In the genomic region with DNA sequence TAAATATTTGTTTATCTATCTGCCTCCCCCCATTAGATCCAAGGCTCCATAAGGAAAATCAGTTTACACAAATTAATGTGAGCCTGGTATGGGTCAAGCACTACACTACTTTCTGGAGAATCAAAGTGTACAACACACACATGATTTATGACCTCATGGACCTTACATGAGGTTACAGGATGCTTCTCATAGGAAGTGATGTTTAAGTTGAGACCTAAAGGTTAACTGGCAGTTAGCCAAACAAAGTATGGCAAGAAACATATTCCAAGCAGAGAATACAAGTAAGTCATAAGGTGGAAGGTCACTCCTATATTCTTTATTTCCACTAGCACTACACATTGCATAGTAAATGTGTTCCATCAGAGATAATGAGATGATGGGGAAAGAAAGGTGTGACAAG, we compare ENCODE assay signal across 15 cellular contexts. TPM values are rescaled to one million over a fixed set of nuclear protein-coding genes. Genes with fewer than 3 reads are reported as not detected.
A peak's percentile ranks its signal among the peaks of the same experiment; 100 is the strongest.
DNase-seq lines count a peak whose midpoint lies in the region; ATAC-seq lines count a peak whose summit lies in the region.
"Had no signal": no experiment of that assay in that cellular context is flagged by ENCODE, and none has a peak within 500 bp of the region (broad histone marks: within the 10 kb centered on the region; RNA-seq: fewer than 3 reads in every experiment).

No MANE protein-coding gene starts in this region.

- CTCF ChIA-PET in activated CD4-positive, alpha-beta memory T cell treated with anti-CD3 and anti-CD28 coated beads for 36 hours (lab: Charles Lee), result no interaction called here
- CTCF ChIA-PET in activated CD4-positive, alpha-beta memory T cell treated with anti-CD3 and anti-CD28 coated beads, Interleukin-2, amount 10 ng/mL, durations not matched to agents 7 days and 5 days (lab: Charles Lee), result no interaction called here

- POLR2A ChIA-PET in activated CD4-positive, alpha-beta memory T cell treated with anti-CD3 and anti-CD28 coated beads for 36 hours (lab: Charles Lee), result no interaction called here
- POLR2A ChIA-PET in activated CD4-positive, alpha-beta memory T cell treated with anti-CD3 and anti-CD28 coated beads, Interleukin-2, amount 10 ng/mL, durations not matched to agents 7 days and 5 days (lab: Charles Lee), result no interaction called here
- POLR2A ChIA-PET in naive thymus-derived CD8-positive, alpha-beta T cell (lab: Charles Lee), result no interaction called here

- H3K9me3 Mint-ChIP-seq in activated CD4-positive, alpha-beta memory T cell treated with anti-CD3 and anti-CD28 coated beads for 36 hours, result peaks cover 12% of the 10 kb centered on the region
- H3K9me3 Mint-ChIP-seq in activated CD4-positive, alpha-beta memory T cell treated with anti-CD3 and anti-CD28 coated beads, Interleukin-2, amount 10 ng/mL, durations not matched to agents 7 days and 5 days, result peaks cover 33% of the 10 kb centered on the region
- peaks cover 5% of the 10 kb centered on the region for H3K9me3 Mint-ChIP-seq in natural killer cell treated with Interleukin-12 subunit alpha and Interleukin-12 subunit beta and Interleukin-15 and Interleukin-18, amount 100 ng/mL, for 72 hours
- peaks cover 0 to 22% (median 5%) of the 10 kb centered on the region in 9 donors for H3K9me3 Mint-ChIP-seq in naive thymus-derived CD8-positive, alpha-beta T cell

- H3K36me3 Mint-ChIP-seq in activated CD4-positive, alpha-beta memory T cell treated with anti-CD3 and anti-CD28 coated beads for 36 hours, result peaks cover 23% of the 10 kb centered on the region
- H3K36me3 Mint-ChIP-seq in activated CD4-positive, alpha-beta memory T cell treated with anti-CD3 and anti-CD28 coated beads, Interleukin-2, amount 10 ng/mL, durations not matched to agents 7 days and 5 days (ENCODE audit: low read depth), result peaks cover 68% of the 10 kb centered on the region
- peaks cover 12% of the 10 kb centered on the region for H3K36me3 Mint-ChIP-seq in natural killer cell treated with Interleukin-12 subunit alpha and Interleukin-12 subunit beta and Interleukin-15 and Interleukin-18, amount 100 ng/mL, for 72 hours
- peaks cover 27 to 41% (median 41%) of the 10 kb centered on the region in 3 donors for H3K36me3 Mint-ChIP-seq in naive thymus-derived CD8-positive, alpha-beta T cell

- H3K4me1 Mint-ChIP-seq in activated CD4-positive, alpha-beta memory T cell treated with anti-CD3 and anti-CD28 coated beads for 36 hours (ENCODE audit: low read depth), result peaks cover 40% of the 10 kb centered on the region
- peaks cover 29% of the 10 kb centered on the region for H3K4me1 Mint-ChIP-seq in activated CD4-positive, alpha-beta memory T cell treated with anti-CD3 and anti-CD28 coated beads, Interleukin-2, amount 10 ng/mL, durations not matched to agents 7 days and 5 days
- H3K4me1 Mint-ChIP-seq in natural killer cell treated with Interleukin-12 subunit alpha and Interleukin-12 subunit beta and Interleukin-15 and Interleukin-18, amount 100 ng/mL, for 72 hours (ENCODE audit: low read depth in 2 of 2), result peaks cover 45 to 51% of the 10 kb centered on the region in 2 donors
- H3K4me1 Mint-ChIP-seq in naive thymus-derived CD8-positive, alpha-beta T cell, result peaks cover 33 to 74% (median 57%) of the 10 kb centered on the region in 4 donors

- no peak overlapping the region for H3K4me3 Mint-ChIP-seq in activated CD4-positive, alpha-beta memory T cell treated with anti-CD3 and anti-CD28 coated beads for 36 hours
- H3K4me3 Mint-ChIP-seq in activated CD4-positive, alpha-beta memory T cell treated with anti-CD3 and anti-CD28 coated beads, Interleukin-2, amount 10 ng/mL, durations not matched to agents 7 days and 5 days, result no peak overlapping the region
- H3K4me3 Mint-ChIP-seq in natural killer cell treated with Interleukin-12 subunit alpha and Interleukin-12 subunit beta and Interleukin-15 and Interleukin-18, amount 100 ng/mL, for 72 hours, result peak overlapping the region; percentile 53
- H3K4me3 Mint-ChIP-seq in naive thymus-derived CD8-positive, alpha-beta T cell, result peak overlapping the region in 4 of 10 donors; percentile 1 to 47 (median 12)

- H3K27me3 Mint-ChIP-seq in activated CD4-positive, alpha-beta memory T cell treated with anti-CD3 and anti-CD28 coated beads for 36 hours, result no peaks in the 10 kb centered on the region
- H3K27me3 Mint-ChIP-seq in activated CD4-positive, alpha-beta memory T cell treated with anti-CD3 and anti-CD28 coated beads, Interleukin-2, amount 10 ng/mL, durations not matched to agents 7 days and 5 days, result no peaks in the 10 kb centered on the region
- no peaks in the 10 kb centered on the region for H3K27me3 Mint-ChIP-seq in natural killer cell treated with Interleukin-12 subunit alpha and Interleukin-12 subunit beta and Interleukin-15 and Interleukin-18, amount 100 ng/mL, for 72 hours
- H3K27me3 Mint-ChIP-seq in naive thymus-derived CD8-positive, alpha-beta T cell, result no peaks in the 10 kb centered on the region

- ATAC-seq in natural killer cell treated with Interleukin-12 subunit alpha and Interleukin-12 subunit beta and Interleukin-15 and Interleukin-18, amount 100 ng/mL, for 72 hours, result no peak
- ATAC-seq in GM18909 (IDR thresholded peaks at IDR 0.05; ENCODE audit: poor library complexity, unreplicated experiment), result no peak
- ATAC-seq in naive thymus-derived CD8-positive, alpha-beta T cell, result no peak
- ATAC-seq: HepG2 had no signal

- intact Hi-C loops in activated CD4-positive, alpha-beta memory T cell treated with anti-CD3 and anti-CD28 coated beads for 36 hours (cut with micrococcal nuclease), result loop anchor here (5.0 kb wide), 1 partner anchor 33 kb away; no protein-coding TSS in a partner anchor

- no peak for DNase-seq in activated CD4-positive, alpha-beta memory T cell treated with anti-CD3 and anti-CD28 coated beads for 36 hours
- no peak for DNase-seq in activated CD4-positive, alpha-beta memory T cell treated with anti-CD3 and anti-CD28 coated beads, Interleukin-2, amount 10 ng/mL, durations not matched to agents 7 days and 5 days
- peak; percentile 2 for DNase-seq in HT-29 (ENCODE audit: low spot score)
- DNase-seq in dermis blood vessel endothelial cell, result peak; percentile 37
- DNase-seq in natural killer cell treated with Interleukin-12 subunit alpha and Interleukin-12 subunit beta and Interleukin-15 and Interleukin-18, amount 100 ng/mL, for 72 hours (ENCODE audit: low spot score), result no peak
- no peak for DNase-seq in activated effector memory CD4-positive, alpha-beta T cell treated with Interleukin-2 at 50 U/mL for 16 hours
- no peak for DNase-seq in naive thymus-derived CD8-positive, alpha-beta T cell
- DNase-seq: GOT3, NCI-H1105 treated with DMSO at 0.1 percent for 48 hours, NCI-H187, NCI-H226, NCI-H526, Right ventricle myocardium superior had no signal

- H3K27ac Mint-ChIP-seq in activated CD4-positive, alpha-beta memory T cell treated with anti-CD3 and anti-CD28 coated beads for 36 hours, result peak overlapping the region; percentile 50
- H3K27ac Mint-ChIP-seq in activated CD4-positive, alpha-beta memory T cell treated with anti-CD3 and anti-CD28 coated beads, Interleukin-2, amount 10 ng/mL, durations not matched to agents 7 days and 5 days, result no peak overlapping the region
- H3K27ac Mint-ChIP-seq in natural killer cell treated with Interleukin-12 subunit alpha and Interleukin-12 subunit beta and Interleukin-15 and Interleukin-18, amount 100 ng/mL, for 72 hours, result peak overlapping the region; percentile 63 to 78
- peak overlapping the region in 2 of 10 donors; percentile 15 to 44 for H3K27ac Mint-ChIP-seq in naive thymus-derived CD8-positive, alpha-beta T cell

RNA-seq across cellular contexts. Expression of a gene that starts 39.2 kb away (rescaled TPM):
- 10 to 100 TPM; 69.8 to 73.7 TPM for total RNA-seq in activated CD4-positive, alpha-beta memory T cell treated with anti-CD3 and anti-CD28 coated beads for 36 hours
- total RNA-seq in activated CD4-positive, alpha-beta memory T cell treated with anti-CD3 and anti-CD28 coated beads, Interleukin-2, amount 10 ng/mL, durations not matched to agents 7 days and 5 days, result 100 to 1,000 TPM; 113 to 121 TPM
- 49.1 and 51.0 TPM in 2 replicates for total RNA-seq in HT-29 (2014; rRNA removed; shearing (Covaris generic))
- total RNA-seq in dermis blood vessel endothelial cell, result 35.4 and 53.1 TPM in 2 replicates
- total RNA-seq in natural killer cell treated with Interleukin-12 subunit alpha and Interleukin-12 subunit beta and Interleukin-15 and Interleukin-18, amount 100 ng/mL, for 72 hours, result 100 to 1,000 TPM in 1 of 2 donors, 10 to 100 TPM in 1; 99.0 to 105 TPM
- 100 to 1,000 TPM; 105 to 114 TPM for total RNA-seq in naive thymus-derived CD8-positive, alpha-beta T cell
- polyA plus RNA-seq in naive thymus-derived CD8-positive, alpha-beta T cell, result 100 to 1,000 TPM; 103 to 143 (median 130) TPM

Comparison
In these comparisons a context has a peak if more than half of its experiments do, and no peak if none do; other contexts are left out.
1. DNase-seq: peak in HT-29 (single experiment) and dermis blood vessel endothelial cell (single experiment); none in activated CD4-positive, alpha-beta memory T cell treated with anti-CD3 and anti-CD28 coated beads for 36 hours (single experiment), activated CD4-positive, alpha-beta memory T cell treated with anti-CD3 and anti-CD28 coated beads, Interleukin-2, amount 10 ng/mL, durations not matched to agents 7 days and 5 days (single experiment), natural killer cell treated with Interleukin-12 subunit alpha and Interleukin-12 subunit beta and Interleukin-15 and Interleukin-18, amount 100 ng/mL, for 72 hours (single experiment), activated effector memory CD4-positive, alpha-beta T cell treated with Interleukin-2 at 50 U/mL for 16 hours (single experiment) and naive thymus-derived CD8-positive, alpha-beta T cell (0 of 10).